In genomic region chr3:106609666-106610301, GRCh38 we compare ENCODE assay signal across 8 cellular contexts.
DNase-seq lines count a peak whose midpoint lies in the region; ATAC-seq and TF ChIP-seq lines count a peak whose summit lies in the region.

No MANE protein-coding gene starts in this region.

- TF ChIP-seq CTCF in coronary artery (IDR thresholded peaks at IDR 0.05) (peak; percentile 72), right lobe of liver (IDR thresholded peaks at IDR 0.05) (peak; percentile 77 to 89 (median 87))

- H3K9me3 ChIP-seq in right lobe of liver, result no peaks in the 10 kb centered on the region

- intact Hi-C loops in right lobe of liver (cut with DNase I), result no loop called here

- H3K4me1 ChIP-seq in right lobe of liver, result no peaks in the 10 kb centered on the region

- ATAC-seq in GM18867 (IDR thresholded peaks at IDR 0.05; ENCODE audit: unreplicated experiment) (peak; percentile 88), HG03342 (IDR thresholded peaks at IDR 0.05; ENCODE audit: unreplicated experiment) (peak; percentile 70), right lobe of liver (peak; percentile 84 to 95 (median 89))

- H3K27me3 ChIP-seq in right lobe of liver, result no peaks in the 10 kb centered on the region

- H3K4me3 ChIP-seq in coronary artery (no peak overlapping the region), right lobe of liver (no peak overlapping the region)

- whole genome bisulfite sequencing in right lobe of liver (ENCODE audit: insufficient coverage, low coverage, low lambda C conversion rate, missing lambda C conversion rate), result 3% methylated on average over 2 of the region's 2 CpGs

- peak; percentile 66 for DNase-seq in AG08395 (ENCODE audit: low spot score)
- DNase-seq in NCI-H460 (ENCODE audit: extremely low read depth, low read depth), result peak; percentile 72
- peak; percentile 59 to 74 for DNase-seq in activated CD4-positive, alpha-beta T cell treated with anti-CD3 and anti-CD28 coated beads for 4 hours
- no peak for DNase-seq in coronary artery (ENCODE audit: low spot score)
- no peak for DNase-seq in right lobe of liver
- DNase-seq in stimulated activated CD8-positive, alpha-beta memory T cell treated with anti-CD3 and anti-CD28 coated beads, Interleukin-12 subunit alpha, Interleukin-12 subunit beta, amount 100 ng/mL, for 1 hour (ENCODE audit: low read depth), result peak; percentile 44

- TF ChIP-seq POLR2A in right lobe of liver (IDR thresholded peaks at IDR 0.05), result no peak

- H3K36me3 ChIP-seq in right lobe of liver, result no peaks in the 10 kb centered on the region

- peak overlapping the region in 1 of 2 donors; percentile 13 for H3K27ac ChIP-seq in coronary artery
- H3K27ac ChIP-seq in right lobe of liver, result no peak overlapping the region

Comparison
In these comparisons a context has a peak if more than half of its experiments do, and no peak if none do; other contexts are left out.
1. DNase-seq: peak in AG08395 (single experiment), NCI-H460 (single experiment), activated CD4-positive, alpha-beta T cell treated with anti-CD3 and anti-CD28 coated beads for 4 hours (2 of 2) and stimulated activated CD8-positive, alpha-beta memory T cell treated with anti-CD3 and anti-CD28 coated beads, Interleukin-12 subunit alpha, Interleukin-12 subunit beta, amount 100 ng/mL, for 1 hour (single experiment); none in coronary artery (single experiment) and right lobe of liver (0 of 3).
2. Peak in every context shown above with its lines, with median percentiles within 50 percentile points of each other: ATAC-seq.